In the genomic region with DNA sequence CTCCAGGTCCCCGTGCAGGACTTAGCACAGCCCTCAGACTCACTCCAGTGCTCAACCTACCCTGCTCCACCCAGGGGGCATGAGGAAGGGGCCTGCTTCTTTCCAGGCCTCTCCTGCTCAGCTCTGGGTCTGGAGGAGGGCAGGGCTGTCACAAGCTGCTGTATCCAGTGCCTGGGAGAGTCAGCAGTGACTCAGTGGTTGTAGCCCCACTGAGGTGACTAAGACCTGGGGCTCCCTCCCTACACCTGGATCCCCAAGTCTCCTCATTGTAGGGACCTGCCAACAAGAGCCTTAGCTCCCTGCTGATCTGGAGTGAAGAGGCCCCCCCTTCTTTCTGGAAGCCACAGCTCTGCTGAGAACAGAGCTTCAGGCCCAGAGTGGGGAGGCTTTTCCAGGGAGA, we compare ENCODE assay signal across 22 cellular contexts. TPM values are rescaled to one million over a fixed set of nuclear protein-coding genes. Genes with fewer than 3 reads are reported as not detected.
"Had no signal": no experiment of that assay in that cellular context is flagged by ENCODE, and none has a peak within 500 bp of the region (broad histone marks: within the 10 kb centered on the region; RNA-seq: fewer than 3 reads in every experiment).

No MANE protein-coding gene starts in this region.

- H3K36me3 ChIP-seq: adrenal gland, gastroesophageal sphincter, heart right ventricle, neural progenitor cell, ovary, right lobe of liver, thoracic aorta had no signal

- H3K27ac Mint-ChIP-seq: activated naive CD4-positive, alpha-beta T cell treated with anti-CD3 and anti-CD28 coated beads, Interleukin-2, amount 50 U/mL, for 72 hours; memory B cell; naive thymus-derived CD4-positive, alpha-beta T cell; neural progenitor cell; stimulated activated naive B cell treated with anti-CD40 and anti-IgM and Interleukin-4, amounts not matched to agents 10 μg/mL and 1 μg/mL and 100 μg/mL, for 72 hours had no signal

- H3K36me3 Mint-ChIP-seq: memory B cell, neural progenitor cell had no signal

- DNase-seq: activated CD4-positive, alpha-beta T cell treated with anti-CD3 and anti-CD28 coated beads, Interleukin-2, amount 50 U/mL, for 4 hours; activated gamma-delta T cell treated with Interleukin-2 at 50 U/mL for 16 hours; adrenal gland; caudate nucleus; dorsolateral prefrontal cortex; erythroblast; heart right ventricle; left ventricle myocardium superior; naive thymus-derived CD4-positive, alpha-beta T cell; ovary; psoas muscle; right lobe of liver; stimulated activated CD4-positive, alpha-beta T cell treated with anti-CD3 and anti-CD28 coated beads, Interleukin-4, amount 100 ng/mL, for 4 hours; stimulated activated naive B cell treated with anti-CD40 and anti-IgM and Interleukin-4, amounts not matched to agents 10 μg/mL and 1 μg/mL and 100 μg/mL, for 72 hours; SW 1271; T-helper 2 cell had no signal

- H3K27me3 ChIP-seq: adrenal gland, gastroesophageal sphincter, heart right ventricle, neural progenitor cell, ovary, right lobe of liver had no signal

- H3K4me3 Mint-ChIP-seq: memory B cell; naive thymus-derived CD4-positive, alpha-beta T cell; stimulated activated naive B cell treated with anti-CD40 and anti-IgM and Interleukin-4, amounts not matched to agents 10 μg/mL and 1 μg/mL and 100 μg/mL, for 72 hours had no signal

- H3K4me3 ChIP-seq: adrenal gland, dorsolateral prefrontal cortex, gastroesophageal sphincter, heart right ventricle, neural progenitor cell, ovary, psoas muscle, right lobe of liver, thoracic aorta had no signal

- ATAC-seq: activated naive CD4-positive, alpha-beta T cell treated with anti-CD3 and anti-CD28 coated beads, Interleukin-2, amount 50 U/mL, for 72 hours; gastroesophageal sphincter; left ventricle myocardium superior; naive thymus-derived CD4-positive, alpha-beta T cell; psoas muscle; right lobe of liver; stimulated activated naive B cell treated with anti-CD40 and anti-IgM and Interleukin-4, amounts not matched to agents 10 μg/mL and 1 μg/mL and 100 μg/mL, for 72 hours had no signal

- H3K4me1 Mint-ChIP-seq: memory B cell; stimulated activated naive B cell treated with anti-CD40 and anti-IgM and Interleukin-4, amounts not matched to agents 10 μg/mL and 1 μg/mL and 100 μg/mL, for 72 hours had no signal

RNA-seq across cellular contexts. Expression of gene FAM131C, which starts 36.1 kb away (rescaled TPM):
- total RNA-seq: gastroesophageal sphincter, psoas muscle, thoracic aorta had no signal
- polyA plus RNA-seq: naive thymus-derived CD4-positive, alpha-beta T cell had no signal

RNA-seq across cellular contexts. Expression of gene EPHA2, which starts 46.3 kb away (rescaled TPM):
- total RNA-seq: activated CD8-positive, alpha-beta memory T cell treated with anti-CD3 and anti-CD28 coated beads for 36 hours had no signal
